8 cellular contexts compared by ENCODE assay signal in genomic region chr2:55420244-55420713, GRCh38. TPM values are rescaled to one million over a fixed set of nuclear protein-coding genes. Genes with fewer than 3 reads are reported as not detected.
DNase-seq lines count a peak whose midpoint lies in the region; ATAC-seq and TF ChIP-seq lines count a peak whose summit lies in the region.

No MANE protein-coding gene starts in this region.

- intact Hi-C loops in activated CD8-positive, alpha-beta T cell treated with anti-CD3 and anti-CD28 coated beads for 36 hours (cut with micrococcal nuclease), result loop anchor here (10.0 kb wide), 1 partner anchor 135 kb away; no protein-coding TSS in a partner anchor
- intact Hi-C loops in posterior vena cava (cut with DNase I), result loop anchor here in 1 of 2 donors (10.0 kb wide), 1 partner anchor 155 kb away; the partner anchor contains the start of gene MTIF2

- in situ Hi-C loops in HAP-1 (cut with MboI; ENCODE audit: low sequenced_read_pairs), result no loop called here

- peak overlapping the region; percentile 69 for H3K27ac Mint-ChIP-seq in activated CD8-positive, alpha-beta T cell treated with anti-CD3 and anti-CD28 coated beads for 36 hours
- peak overlapping the region; percentile 77 for H3K27ac Mint-ChIP-seq in stimulated activated effector memory CD8-positive, alpha-beta T cell treated with anti-CD3 and anti-CD28 coated beads, Interleukin-12 subunit alpha, Interleukin-12 subunit beta, amount 100 ng/mL, for 72 hours

- H3K4me1 Mint-ChIP-seq in activated CD8-positive, alpha-beta T cell treated with anti-CD3 and anti-CD28 coated beads for 36 hours (ENCODE audit: low read depth), result peaks cover 28% of the 10 kb centered on the region
- H3K4me1 Mint-ChIP-seq in stimulated activated effector memory CD8-positive, alpha-beta T cell treated with anti-CD3 and anti-CD28 coated beads, Interleukin-12 subunit alpha, Interleukin-12 subunit beta, amount 100 ng/mL, for 72 hours, result peaks cover 21% of the 10 kb centered on the region

- ATAC-seq in activated CD8-positive, alpha-beta T cell treated with anti-CD3 and anti-CD28 coated beads for 36 hours, result no peak
- ATAC-seq in stimulated activated effector memory CD8-positive, alpha-beta T cell treated with anti-CD3 and anti-CD28 coated beads, Interleukin-12 subunit alpha, Interleukin-12 subunit beta, amount 100 ng/mL, for 72 hours, result no peak
- no peak for ATAC-seq in HG02884 (IDR thresholded peaks at IDR 0.05; ENCODE audit: unreplicated experiment)
- ATAC-seq in HG03280 (IDR thresholded peaks at IDR 0.05; ENCODE audit: unreplicated experiment), result no peak

- no peaks in the 10 kb centered on the region for H3K9me3 Mint-ChIP-seq in activated CD8-positive, alpha-beta T cell treated with anti-CD3 and anti-CD28 coated beads for 36 hours
- no peaks in the 10 kb centered on the region for H3K9me3 Mint-ChIP-seq in stimulated activated effector memory CD8-positive, alpha-beta T cell treated with anti-CD3 and anti-CD28 coated beads, Interleukin-12 subunit alpha, Interleukin-12 subunit beta, amount 100 ng/mL, for 72 hours

- DNase-seq in HAP-1 (ENCODE audit: low spot score in 2 of 2) (no peak), posterior vena cava (ENCODE audit: low spot score) (no peak), A172 (ENCODE audit: low spot score) (no peak)
- no peak for DNase-seq in activated CD8-positive, alpha-beta T cell treated with anti-CD3 and anti-CD28 coated beads for 36 hours
- no peak for DNase-seq in stimulated activated effector memory CD8-positive, alpha-beta T cell treated with anti-CD3 and anti-CD28 coated beads, Interleukin-12 subunit alpha, Interleukin-12 subunit beta, amount 100 ng/mL, for 72 hours (ENCODE audit: low spot score in 2 of 2)

- H3K4me3 ChIP-seq in HAP-1, result peak overlapping the region; percentile 38
- H3K4me3 ChIP-seq in iPS-11a (ENCODE audit: low read depth, low read length), result peak overlapping the region; percentile 65

- CTCF ChIA-PET in activated CD8-positive, alpha-beta T cell treated with anti-CD3 and anti-CD28 coated beads for 36 hours (lab: Charles Lee), result interaction anchor here (0.9 to 1.4 kb wide), 3 partner anchors 11 to 367 kb away, joined by 3 to 9 read pairs (median 3); no protein-coding TSS in a partner anchor

- peak overlapping the region; percentile 92 for H3K4me3 Mint-ChIP-seq in activated CD8-positive, alpha-beta T cell treated with anti-CD3 and anti-CD28 coated beads for 36 hours
- H3K4me3 Mint-ChIP-seq in stimulated activated effector memory CD8-positive, alpha-beta T cell treated with anti-CD3 and anti-CD28 coated beads, Interleukin-12 subunit alpha, Interleukin-12 subunit beta, amount 100 ng/mL, for 72 hours, result peak overlapping the region; percentile 84

- no peaks in the 10 kb centered on the region for H3K36me3 Mint-ChIP-seq in activated CD8-positive, alpha-beta T cell treated with anti-CD3 and anti-CD28 coated beads for 36 hours (ENCODE audit: low read depth)
- H3K36me3 Mint-ChIP-seq in stimulated activated effector memory CD8-positive, alpha-beta T cell treated with anti-CD3 and anti-CD28 coated beads, Interleukin-12 subunit alpha, Interleukin-12 subunit beta, amount 100 ng/mL, for 72 hours, result no peaks in the 10 kb centered on the region

- POLR2A ChIA-PET in activated CD8-positive, alpha-beta T cell treated with anti-CD3 and anti-CD28 coated beads for 36 hours (lab: Charles Lee), result interaction anchor here (0.5 to 1.2 kb wide), 2 partner anchors 36 to 150 kb away, joined by 3 read pairs; no protein-coding TSS in a partner anchor

- H3K27me3 ChIP-seq in HAP-1 (ENCODE audit: low read depth), result no peaks in the 10 kb centered on the region

- no peaks in the 10 kb centered on the region for H3K36me3 ChIP-seq in HAP-1 (replicated peaks)

- H3K27me3 Mint-ChIP-seq in activated CD8-positive, alpha-beta T cell treated with anti-CD3 and anti-CD28 coated beads for 36 hours, result no peaks in the 10 kb centered on the region

- H3K9me3 ChIP-seq in HAP-1, result no peaks in the 10 kb centered on the region

- no peak for TF ChIP-seq CTCF in activated CD8-positive, alpha-beta T cell treated with anti-CD3 and anti-CD28 coated beads for 36 hours (IDR thresholded peaks at IDR 0.05)

- peaks cover 19% of the 10 kb centered on the region for H3K4me1 ChIP-seq in HAP-1

RNA-seq across cellular contexts. Expression of gene CCDC88A, which starts 0.6 kb away (rescaled TPM):
- total RNA-seq in activated CD8-positive, alpha-beta T cell treated with anti-CD3 and anti-CD28 coated beads for 36 hours, result 10 to 100 TPM; 14.8 to 15.8 TPM
- 10 to 100 TPM; 63.4 to 77.1 TPM for total RNA-seq in posterior vena cava
- 53.8 and 67.9 TPM in 2 replicates for total RNA-seq in A172 (2014; rRNA removed; shearing (Covaris generic))
